ENCODE assay signal across 8 cellular contexts in the genomic region with DNA sequence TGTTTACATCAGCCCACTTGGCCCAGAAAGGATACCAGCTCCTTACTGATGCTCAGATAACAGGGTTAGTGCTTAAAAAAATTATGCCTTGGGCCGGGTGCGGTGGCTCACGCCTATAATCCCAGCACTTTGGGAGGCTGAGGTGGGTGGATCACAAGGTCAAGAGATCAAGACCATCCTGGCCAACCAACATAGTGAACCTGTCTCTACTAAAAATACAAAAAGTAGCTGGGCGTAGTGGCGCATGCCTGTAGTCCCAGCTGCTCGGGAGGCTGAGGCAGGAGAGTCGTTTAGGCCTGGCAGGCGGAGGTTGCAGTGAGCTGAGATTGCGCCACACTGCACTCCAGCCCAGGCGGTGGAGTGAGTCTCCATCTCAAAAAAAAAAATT.
A peak's percentile ranks its signal among the peaks of the same experiment; 100 is the strongest.
DNase-seq lines count a peak whose midpoint lies in the region; ATAC-seq and TF ChIP-seq lines count a peak whose summit lies in the region.
"Not testable (repeated sequence)": the region's sequence is repeated elsewhere in the genome, so short reads cannot be mapped to it uniquely, and the experiment has no call there.

No MANE protein-coding gene starts in this region.

- H3K4me2 ChIP-seq in IMR-90 (ENCODE audit: low read depth, low read length); neural progenitor cell: not testable (repeated sequence)

- peaks cover 23% of the 10 kb centered on the region for H3K36me3 Mint-ChIP-seq in activated B cell treated with CpG ODN at 0.5 μM for 24 hours (ENCODE audit: low read depth)
- not testable (repeated sequence) for H3K36me3 Mint-ChIP-seq in activated naive CD8-positive, alpha-beta T cell; immature natural killer cell; neural progenitor cell; stimulated activated memory B cell treated with anti-CD40 and anti-IgM and Interleukin-4, amounts not matched to agents 10 μg/mL and 1 μg/mL and 100 μg/mL, for 72 hours
- peaks cover 21% of the 10 kb centered on the region for H3K36me3 Mint-ChIP-seq in dendritic cell treated with granulocyte-macrophage colony-stimulating factor and Interleukin-4, amounts not matched to agents 40 ng/mL and 50 ng/mL, for 4 days (ENCODE audit: low read depth)

- TF ChIP-seq CTCF in A673 (conservative IDR thresholded peaks at IDR 0.05; ENCODE audit: low read depth, low read length); IMR-90 (conservative IDR thresholded peaks at IDR 0.05; ENCODE audit: low read depth, low read length); activated B cell treated with CpG ODN at 0.5 μM for 24 hours (IDR thresholded peaks at IDR 0.05); neural progenitor cell (IDR thresholded peaks at IDR 0.05): not testable (repeated sequence)

- WGBS in IMR-90 (ENCODE audit: extremely low coverage in 2 of 2, insufficient read length in 1 of 2), 2 experiments: no CpG with 5 or more reads among the region's 10 CpGs

- H3K36me3 ChIP-seq in A673 (ENCODE audit: insufficient read depth, low read length, poor library complexity, severe bottlenecking); IMR-90 (ENCODE audit: control insufficient read depth, insufficient read depth, low read length); neural progenitor cell: not testable (repeated sequence)

- H2BK15ac ChIP-seq in IMR-90 (ENCODE audit: low read depth, low read length): not testable (repeated sequence)

- H3K9me3 ChIP-seq in A673 (ENCODE audit: low read depth, low read length, poor library complexity, severe bottlenecking); IMR-90 (ENCODE audit: control insufficient read depth, insufficient read depth, low read length); neural progenitor cell (ENCODE audit: low read depth): not testable (repeated sequence)

- not testable (repeated sequence) for DNase-seq in A673 (ENCODE audit: low spot score); IMR-90; activated B cell treated with CpG ODN at 0.5 μM for 24 hours; immature natural killer cell; neural progenitor cell (ENCODE audit: low spot score)

- peaks cover 13% of the 10 kb centered on the region for H3K79me2 ChIP-seq in neural progenitor cell (ENCODE audit: low read depth)

- H3K9me3 Mint-ChIP-seq in activated B cell treated with CpG ODN at 0.5 μM for 24 hours; activated naive CD8-positive, alpha-beta T cell (ENCODE audit: low read depth); dendritic cell treated with granulocyte-macrophage colony-stimulating factor and Interleukin-4, amounts not matched to agents 40 ng/mL and 50 ng/mL, for 4 days; immature natural killer cell; neural progenitor cell; stimulated activated memory B cell treated with anti-CD40 and anti-IgM and Interleukin-4, amounts not matched to agents 10 μg/mL and 1 μg/mL and 100 μg/mL, for 72 hours: not testable (repeated sequence)

- peaks cover 10% of the 10 kb centered on the region for H3K9me1 ChIP-seq in IMR-90 (ENCODE audit: insufficient read depth, low read length)

- peaks cover 8 to 61% of the 10 kb centered on the region in 2 experiments for H3K79me1 ChIP-seq in IMR-90 (ENCODE audit: low read depth in 1 of 2, low read length in 2 of 2)

- POLR2A ChIA-PET in A673 (lab: Charles Lee; ENCODE audit: low non-redundant PET): interaction anchor here (0.7 kb wide), 1 partner anchor 68 kb away, joined by 5 read pairs; no protein-coding TSS in a partner anchor
- POLR2A ChIA-PET in IMR-90 (lab: Charles Lee; ENCODE audit: unreplicated experiment): not testable (repeated sequence)
- POLR2A ChIA-PET in activated B cell treated with CpG ODN at 0.5 μM for 24 hours (lab: Charles Lee): interaction anchor here (0.9 to 7.9 kb wide), 3 partner anchors 13 to 147 kb away, joined by 4 to 432 read pairs (median 200); partner anchors contain the start of gene TGIF1

- 0 out of 2 replicates have a peak overlapping the region, but pooled peaks have one; percentile 8 for H3K9ac ChIP-seq in IMR-90 (ENCODE audit: low read depth, low read length)
- not testable (repeated sequence) for H3K9ac ChIP-seq in neural progenitor cell

- H3K4me1 Mint-ChIP-seq in activated B cell treated with CpG ODN at 0.5 μM for 24 hours (peaks cover 53% of the 10 kb centered on the region), immature natural killer cell (peaks cover 51% of the 10 kb centered on the region in 2 donors), neural progenitor cell (peaks cover 62% of the 10 kb centered on the region)
- peaks cover 56% of the 10 kb centered on the region for H3K4me1 Mint-ChIP-seq in activated naive CD8-positive, alpha-beta T cell (ENCODE audit: low read depth)
- H3K4me1 Mint-ChIP-seq in dendritic cell treated with granulocyte-macrophage colony-stimulating factor and Interleukin-4, amounts not matched to agents 40 ng/mL and 50 ng/mL, for 4 days (ENCODE audit: low read depth): peaks cover 41% of the 10 kb centered on the region
- peaks cover 45% of the 10 kb centered on the region for H3K4me1 Mint-ChIP-seq in stimulated activated memory B cell treated with anti-CD40 and anti-IgM and Interleukin-4, amounts not matched to agents 10 μg/mL and 1 μg/mL and 100 μg/mL, for 72 hours

- peak overlapping the region; percentile 97; the same call in 1 of the 2 replicates for H3K4ac ChIP-seq in IMR-90 (ENCODE audit: low read depth, low read length)

- not testable (repeated sequence) for H3K4me3 Mint-ChIP-seq in activated B cell treated with CpG ODN at 0.5 μM for 24 hours; activated naive CD8-positive, alpha-beta T cell; dendritic cell treated with granulocyte-macrophage colony-stimulating factor and Interleukin-4, amounts not matched to agents 40 ng/mL and 50 ng/mL, for 4 days; stimulated activated memory B cell treated with anti-CD40 and anti-IgM and Interleukin-4, amounts not matched to agents 10 μg/mL and 1 μg/mL and 100 μg/mL, for 72 hours
- H3K4me3 Mint-ChIP-seq in immature natural killer cell: peak overlapping the region; percentile 13 to 67 (median 27)
- H3K4me3 Mint-ChIP-seq in neural progenitor cell: peak overlapping the region; percentile 48

- H2AFZ ChIP-seq in IMR-90 (replicated peaks; ENCODE audit: low read length, poor library complexity); neural progenitor cell (replicated peaks): not testable (repeated sequence)

- H2BK120ac ChIP-seq in IMR-90 (ENCODE audit: low read depth, low read length): peak overlapping the region; percentile 97; the same call in 1 of the 2 replicates

- H2AK5ac ChIP-seq in IMR-90 (ENCODE audit: low read depth, low read length): 0 out of 2 replicates have a peak overlapping the region, but pooled peaks have one; percentile 17

- not testable (repeated sequence) for H2BK20ac ChIP-seq in IMR-90 (ENCODE audit: low read depth, low read length)

- H3K4me1 ChIP-seq in A673 (ENCODE audit: insufficient read depth, low read length, poor library complexity, severe bottlenecking): peaks cover 61% of the 10 kb centered on the region
- H3K4me1 ChIP-seq in IMR-90 (ENCODE audit: control insufficient read depth, insufficient read depth, low read length): peaks cover 28% of the 10 kb centered on the region
- H3K4me1 ChIP-seq in neural progenitor cell: peaks cover 48% of the 10 kb centered on the region

- TF ChIP-seq RAD21 in IMR-90 (IDR thresholded peaks at IDR 0.05; ENCODE audit: low read length): not testable (repeated sequence)

- H2AK9ac ChIP-seq in IMR-90 (replicated peaks; ENCODE audit: low read depth, low read length, poor library complexity): not testable (repeated sequence)

- peak overlapping the region; percentile 80; the same call in 1 of the 2 replicates for H3K23ac ChIP-seq in IMR-90 (ENCODE audit: low read depth, low read length)

- not testable (repeated sequence) for H3K4me3 ChIP-seq in A673 (ENCODE audit: low read depth, low read length, poor library complexity, severe bottlenecking); IMR-90 (ENCODE audit: insufficient read depth, low read depth, low read length); neural progenitor cell

- H2BK5ac ChIP-seq in IMR-90 (ENCODE audit: low read depth, low read length, poor library complexity, severe bottlenecking): not testable (repeated sequence)

- not testable (repeated sequence) for H3K56ac ChIP-seq in IMR-90 (ENCODE audit: extremely low read depth, insufficient read depth, low read length)

- H4K5ac ChIP-seq in IMR-90 (ENCODE audit: low read depth, low read length): peak overlapping the region; percentile 79

- H3K27me3 ChIP-seq in A673 (replicated peaks; ENCODE audit: insufficient read depth, low read depth, low read length, poor library complexity); IMR-90 (ENCODE audit: control insufficient read depth, insufficient read depth, low read length); neural progenitor cell: not testable (repeated sequence)

- not testable (repeated sequence) for H3K18ac ChIP-seq in IMR-90 (ENCODE audit: low read depth, low read length)

- CTCF ChIA-PET in A673 (lab: Charles Lee) (interaction anchor here (0.7 to 0.8 kb wide), 2 partner anchors 10 to 68 kb away, joined by 3 to 4 read pairs; no protein-coding TSS in a partner anchor), IMR-90 (lab: Yijun Ruan, JAX) (interaction anchor here (0.7 kb wide), 1 partner anchor 9 kb away, joined by 3 read pairs; no protein-coding TSS in a partner anchor), activated B cell treated with CpG ODN at 0.5 μM for 24 hours (lab: Charles Lee) (interaction anchor here (0.7 to 5.8 kb wide), 4 partner anchors 9 to 148 kb away, joined by 3 to 75 read pairs (median 3); partner anchors contain the start of gene TGIF1)

- not testable (repeated sequence) for TF ChIP-seq POLR2A in IMR-90 (IDR thresholded peaks at IDR 0.05; ENCODE audit: low read depth, low read length)

- H4K8ac ChIP-seq in IMR-90 (ENCODE audit: low read depth in 2 of 2, low read length in 2 of 2): peak overlapping the region in 1 of 2 experiments; percentile 91; a peak in 2 of 4 replicates

- in situ Hi-C loops in IMR-90 (cut with MboI; ENCODE audit: low sequenced_read_pairs): loop anchor here (5.0 to 10.0 kb wide), 3 partner anchors 67 to 316 kb away; partner anchors contain the start of gene TGIF1

- peak overlapping the region; percentile 98; the same call in 1 of the 2 replicates for H4K91ac ChIP-seq in IMR-90 (ENCODE audit: insufficient read depth, low read depth, low read length)

- BruUV-seq in A673 (replicated peaks; lab: Mats Ljungman, UMichigan); IMR-90 (replicated peaks; lab: Mats Ljungman, UMichigan): not testable (repeated sequence)

- dilution Hi-C loops in IMR-90 (cut with HindIII; ENCODE audit: low sequenced_read_pairs, unreplicated experiment): not testable (repeated sequence)

- H3K27ac Mint-ChIP-seq in activated B cell treated with CpG ODN at 0.5 μM for 24 hours: peak overlapping the region; percentile 18
- peak overlapping the region; percentile 97 for H3K27ac Mint-ChIP-seq in activated naive CD8-positive, alpha-beta T cell
- H3K27ac Mint-ChIP-seq in dendritic cell treated with granulocyte-macrophage colony-stimulating factor and Interleukin-4, amounts not matched to agents 40 ng/mL and 50 ng/mL, for 4 days: peak overlapping the region; percentile 99
- H3K27ac Mint-ChIP-seq in immature natural killer cell: peak overlapping the region in 5 of 6 donors; percentile 61 to 99 (median 97)
- H3K27ac Mint-ChIP-seq in neural progenitor cell: peak overlapping the region; percentile 96
- H3K27ac Mint-ChIP-seq in stimulated activated memory B cell treated with anti-CD40 and anti-IgM and Interleukin-4, amounts not matched to agents 10 μg/mL and 1 μg/mL and 100 μg/mL, for 72 hours: peak overlapping the region; percentile 92

- peaks cover 54% of the 10 kb centered on the region for H3F3A ChIP-seq in neural progenitor cell (ENCODE audit: low read depth)

- not testable (repeated sequence) for H3K14ac ChIP-seq in IMR-90 (replicated peaks; ENCODE audit: low read depth, low read length)

- not testable (repeated sequence) for H4K20me1 ChIP-seq in IMR-90 (ENCODE audit: insufficient read depth, low read length); neural progenitor cell (ENCODE audit: low read depth)

- not testable (repeated sequence) for H3K27me3 Mint-ChIP-seq in activated B cell treated with CpG ODN at 0.5 μM for 24 hours; activated naive CD8-positive, alpha-beta T cell; dendritic cell treated with granulocyte-macrophage colony-stimulating factor and Interleukin-4, amounts not matched to agents 40 ng/mL and 50 ng/mL, for 4 days; neural progenitor cell (ENCODE audit: insufficient read depth, low read depth); stimulated activated memory B cell treated with anti-CD40 and anti-IgM and Interleukin-4, amounts not matched to agents 10 μg/mL and 1 μg/mL and 100 μg/mL, for 72 hours
- H3K27me3 Mint-ChIP-seq in immature natural killer cell (ENCODE audit: low read depth in 3 of 3): peaks cover 6 to 21% (median 16%) of the 10 kb centered on the region in 3 donors

- intact Hi-C loops in A673 (cut with micrococcal nuclease; ENCODE audit: unreplicated experiment): not testable (repeated sequence)
- intact Hi-C loops in IMR-90 (cut with micrococcal nuclease) (loop anchor here (5.0 kb wide), 1 partner anchor 399 kb away; no protein-coding TSS in a partner anchor), activated B cell treated with CpG ODN at 0.5 μM for 24 hours (cut with micrococcal nuclease) (loop anchor here (2.0 to 5.0 kb wide), 2 partner anchors 15 to 636 kb away; no protein-coding TSS in a partner anchor)
- intact Hi-C loops in dendritic cell treated with granulocyte-macrophage colony-stimulating factor and Interleukin-4, amounts not matched to agents 40 ng/mL and 50 ng/mL, for 4 days (cut with micrococcal nuclease): loop anchor here (10.0 kb wide), 2 partner anchors 277 to 963 kb away; no protein-coding TSS in a partner anchor

- H3K27ac ChIP-seq in A673 (ENCODE audit: low read depth, low read length, poor library complexity, severe bottlenecking): peak overlapping the region; percentile 94
- not testable (repeated sequence) for H3K27ac ChIP-seq in IMR-90 (ENCODE audit: insufficient read depth, low read length); neural progenitor cell

- ATAC-seq in IMR-90 (ENCODE audit: low read depth); activated B cell treated with CpG ODN at 0.5 μM for 24 hours (ENCODE audit: low read depth); stimulated activated memory B cell treated with anti-CD40 and anti-IgM and Interleukin-4, amounts not matched to agents 10 μg/mL and 1 μg/mL and 100 μg/mL, for 72 hours: not testable (repeated sequence)

Comparison
In these comparisons a context has a peak if more than half of its experiments do, and no peak if none do; other contexts are left out.
1. H3K27ac Mint-ChIP-seq: peak in every context shown above with its lines; median percentile 99 in dendritic cell treated with granulocyte-macrophage colony-stimulating factor and Interleukin-4, amounts not matched to agents 40 ng/mL and 50 ng/mL, for 4 days; 97 in activated naive CD8-positive, alpha-beta T cell; 97 in immature natural killer cell; 96 in neural progenitor cell; 92 in stimulated activated memory B cell treated with anti-CD40 and anti-IgM and Interleukin-4, amounts not matched to agents 10 μg/mL and 1 μg/mL and 100 μg/mL, for 72 hours; 18 in activated B cell treated with CpG ODN at 0.5 μM for 24 hours.